In genomic region chr12:100643246-100643645, GRCh38 we compare ENCODE assay signal across 21 cellular contexts.
A peak's percentile ranks its signal among the peaks of the same experiment; 100 is the strongest.
DNase-seq lines count a peak whose midpoint lies in the region; ATAC-seq and TF ChIP-seq lines count a peak whose summit lies in the region.
"Had no signal": no experiment of that assay in that cellular context is flagged by ENCODE, and none has a peak within 500 bp of the region (broad histone marks: within the 10 kb centered on the region; RNA-seq: fewer than 3 reads in every experiment).

No MANE protein-coding gene starts in this region.

- H3K9ac ChIP-seq in PC-3 (ENCODE audit: low read length) (no peak overlapping the region), MM.1S (ENCODE audit: low read length) (no peak overlapping the region)

- H3K9me2 ChIP-seq in PC-3 (replicated peaks; ENCODE audit: low read length) (no peaks in the 10 kb centered on the region), MM.1S (replicated peaks; ENCODE audit: insufficient read depth, low read length) (no peaks in the 10 kb centered on the region)

- DNase-seq in DMS79 treated with DMSO at 0.1 percent for 48 hours (lab: John Stamatoyannopoulos, UW) (peak; percentile 80), NCI-H2029 treated with DMSO at 0.1 percent for 48 hours (lab: John Stamatoyannopoulos, UW) (peak; percentile 79), PC-3 (peak; percentile 16), thyroid gland (peak; percentile 86 to 88), MM.1S (no peak), vagina (ENCODE audit: extremely low spot score in 2 of 2) (no peak)
- DNase-seq: C1 segment of cervical spinal cord; Caco-2; CD4-positive, alpha-beta memory T cell; H9; KBM-7; MG63; NCI-H1092; NCI-H1417 treated with DMSO at 0.1 percent for 48 hours; NCI-H1694 treated with DMSO at 0.1 percent for 48 hours; NCI-H2227 treated with DMSO at 0.1 percent for 48 hours; NCI-H748 treated with DMSO at 0.1 percent for 48 hours; Right ventricle myocardium superior; RPMI8226 had no signal

- 12 to 46% methylated on average over 6 of the region's 6 CpGs for WGBS in thyroid gland, 2 donors

- no peaks in the 10 kb centered on the region for H3K79me2 ChIP-seq in PC-3 (ENCODE audit: low read length)
- H3K79me2 ChIP-seq in MM.1S (ENCODE audit: low read length) = no peaks in the 10 kb centered on the region

- CTCF ChIA-PET in PC-3 (lab: Charles Lee) = no interaction called here

- H2AFZ ChIP-seq in PC-3 (ENCODE audit: low read length) (no peak overlapping the region), MM.1S (ENCODE audit: low read length) (no peak overlapping the region)
- H2AFZ ChIP-seq: GM23338 had no signal

- TF ChIP-seq CTCF in PC-3 (conservative IDR thresholded peaks at IDR 0.05; ENCODE audit: low read depth, low read length) (no peak), thyroid gland (IDR thresholded peaks at IDR 0.05) (no peak), MM.1S (IDR thresholded peaks at IDR 0.05; ENCODE audit: low read length) (no peak), vagina (IDR thresholded peaks at IDR 0.05) (no peak)

- no peaks in the 10 kb centered on the region for H3F3A ChIP-seq in PC-3 (ENCODE audit: low read length, unreplicated experiment)
- H3F3A ChIP-seq in MM.1S (ENCODE audit: insufficient read depth, low read length) = no peaks in the 10 kb centered on the region

- no peak overlapping the region for H3K27ac ChIP-seq in PC-3 (ENCODE audit: low read length)
- peak overlapping the region in 2 of 3 donors; percentile 44 to 58 for H3K27ac ChIP-seq in thyroid gland
- H3K27ac ChIP-seq in MM.1S (ENCODE audit: low read length) = no peak overlapping the region
- no peak overlapping the region for H3K27ac ChIP-seq in vagina

- H3K4me3 ChIP-seq in PC-3 (ENCODE audit: low read length) (no peak overlapping the region), thyroid gland (replicated peaks in 1 of 3) (no peak overlapping the region), MM.1S (ENCODE audit: low read length) (no peak overlapping the region), vagina (no peak overlapping the region)
- H3K4me3 ChIP-seq: GM23338, MG63 had no signal

- POLR2A ChIA-PET in PC-3 (lab: Charles Lee; ENCODE audit: unreplicated experiment) = no interaction called here

- H3K4me1 ChIP-seq in PC-3 (ENCODE audit: insufficient read depth, low read length) (no peaks in the 10 kb centered on the region), thyroid gland (peaks cover 17 to 21% of the 10 kb centered on the region in 2 donors), MM.1S (ENCODE audit: low read length) (no peaks in the 10 kb centered on the region), vagina (no peaks in the 10 kb centered on the region)
- H3K4me1 ChIP-seq: Caco-2 had no signal

- H4K20me1 ChIP-seq in PC-3 (ENCODE audit: low read length) (no peaks in the 10 kb centered on the region), MM.1S (ENCODE audit: insufficient read depth, low read length) (no peaks in the 10 kb centered on the region)

- no peak for ATAC-seq in PC-3
- ATAC-seq in HG03521 (IDR thresholded peaks at IDR 0.05; ENCODE audit: unreplicated experiment) = no peak
- ATAC-seq: GM23338 had no signal

- intact Hi-C loops in PC-3 (cut with micrococcal nuclease) = no loop called here
- intact Hi-C loops in thyroid gland (cut with DNase I) = no loop called here
- intact Hi-C loops in vagina (cut with DNase I) = no loop called here

- H3K4me2 ChIP-seq in PC-3 (ENCODE audit: low read length) (no peak overlapping the region), MM.1S (ENCODE audit: low read depth, low read length) (no peak overlapping the region)
- H3K4me2 ChIP-seq: GM23338 had no signal

- BruUV-seq in PC-3 (replicated peaks; lab: Mats Ljungman, UMichigan) = no TSS peak

- H3K9me3 ChIP-seq in PC-3 (ENCODE audit: low read length) (no peaks in the 10 kb centered on the region), thyroid gland (no peaks in the 10 kb centered on the region), MM.1S (replicated peaks; ENCODE audit: insufficient read depth, low read length) (no peaks in the 10 kb centered on the region), vagina (no peaks in the 10 kb centered on the region)
- H3K9me3 ChIP-seq: Caco-2, MG63 had no signal

- H3K36me3 ChIP-seq in PC-3 (ENCODE audit: low read depth, low read length) (no peaks in the 10 kb centered on the region), thyroid gland (no peaks in the 10 kb centered on the region), MM.1S (replicated peaks; ENCODE audit: insufficient read depth, low read length) (no peaks in the 10 kb centered on the region), vagina (no peaks in the 10 kb centered on the region)
- H3K36me3 ChIP-seq: MG63 had no signal

- H3K27me3 ChIP-seq in PC-3 (ENCODE audit: low read length) (no peaks in the 10 kb centered on the region), thyroid gland (no peaks in the 10 kb centered on the region), MM.1S (replicated peaks; ENCODE audit: insufficient read depth, low read length) (no peaks in the 10 kb centered on the region), vagina (no peaks in the 10 kb centered on the region)
- H3K27me3 ChIP-seq: MG63 had no signal

- no peak for TF ChIP-seq POLR2A in thyroid gland (IDR thresholded peaks at IDR 0.05)
- TF ChIP-seq POLR2A in vagina (IDR thresholded peaks at IDR 0.05) = no peak

Comparison
In these comparisons a context has a peak if more than half of its experiments do, and no peak if none do; other contexts are left out.
1. DNase-seq: peak in DMS79 treated with DMSO at 0.1 percent for 48 hours (single experiment), NCI-H2029 treated with DMSO at 0.1 percent for 48 hours (single experiment), PC-3 (single experiment) and thyroid gland (2 of 2); none in MM.1S (single experiment) and vagina (0 of 2).
2. H3K27ac ChIP-seq: peak in thyroid gland (2 of 3); none in PC-3 (single experiment), MM.1S (single experiment) and vagina (single experiment).